8 cellular contexts compared by ENCODE assay signal in genomic region chr1:246565751-246566127, GRCh38. TPM values are rescaled to one million over a fixed set of nuclear protein-coding genes. Genes with fewer than 3 reads are reported as not detected.
A peak's percentile ranks its signal among the peaks of the same experiment; 100 is the strongest.
DNase-seq lines count a peak whose midpoint lies in the region; ATAC-seq and TF ChIP-seq lines count a peak whose summit lies in the region.

No MANE protein-coding gene starts in this region.

- TF ChIP-seq CTCF in esophagus squamous epithelium (IDR thresholded peaks at IDR 0.05) (no peak), ovary (IDR thresholded peaks at IDR 0.05) (no peak)

- WGBS in esophagus squamous epithelium, 2 donors, result 2% methylated on average over 8 to 9 of the region's 25 CpGs
- 1% methylated on average over 25 of the region's 25 CpGs for WGBS in ovary, 3 donors

- intact Hi-C loops in esophagus squamous epithelium (cut with DNase I), result loop anchor here (10.0 kb wide), 1 partner anchor 119 kb away; no protein-coding TSS in a partner anchor
- intact Hi-C loops in ovary (cut with DNase I), result loop anchor here in 3 of 4 donors (5.0 to 10.0 kb wide), 3 partner anchors 129 to 1731 kb away; partner anchors contain the start of gene COX20 (in 1 of the 3)

- H3K27ac ChIP-seq in esophagus squamous epithelium, result peak overlapping the region; percentile 92 to 99 (median 99)
- H3K27ac ChIP-seq in ovary, result peak overlapping the region; percentile 50 to 60

- peak; percentile 24 for DNase-seq in AG08395 (ENCODE audit: low spot score)
- DNase-seq in RKO (ENCODE audit: low spot score), result peak; percentile 71
- no peak for DNase-seq in esophagus squamous epithelium (lab: John Stamatoyannopoulos, UW)
- DNase-seq in ovary, result no peak
- no peak for DNase-seq in EL
- no peak for DNase-seq in activated effector memory CD4-positive, alpha-beta T cell treated with anti-CD3 and anti-CD28 coated beads, Interleukin-2, amount 50 U/mL, for 16 hours
- DNase-seq in T-helper 9 cell, result no peak

- TF ChIP-seq EP300 in ovary (IDR thresholded peaks at IDR 0.05), result no peak

- H3K27me3 ChIP-seq in esophagus squamous epithelium, result no peaks in the 10 kb centered on the region
- no peaks in the 10 kb centered on the region for H3K27me3 ChIP-seq in ovary

- H3K36me3 ChIP-seq in esophagus squamous epithelium, result peaks cover 0 to 29% (median 0%) of the 10 kb centered on the region in 3 donors
- H3K36me3 ChIP-seq in ovary, result no peaks in the 10 kb centered on the region

- H3K4me1 ChIP-seq in esophagus squamous epithelium (peaks cover 9 to 59% (median 22%) of the 10 kb centered on the region in 3 donors), ovary (ENCODE audit: insufficient read depth) (peaks cover 7% of the 10 kb centered on the region)

- H3K9me3 ChIP-seq in esophagus squamous epithelium (no peaks in the 10 kb centered on the region), ovary (no peaks in the 10 kb centered on the region)

- peak overlapping the region; percentile 84 to 100 (median 98) for H3K4me3 ChIP-seq in esophagus squamous epithelium
- peak overlapping the region; percentile 63 for H3K4me3 ChIP-seq in ovary

- TF ChIP-seq POLR2A in esophagus squamous epithelium (IDR thresholded peaks at IDR 0.05) (no peak), ovary (IDR thresholded peaks at IDR 0.05) (no peak)

- ATAC-seq in GM21515 (IDR thresholded peaks at IDR 0.05; ENCODE audit: unreplicated experiment), result peak; percentile 1

RNA-seq across cellular contexts. Expression of gene TFB2M, which starts 0.3 kb away (rescaled TPM):
- total RNA-seq in esophagus squamous epithelium (10 to 100 TPM in 3 of 4 donors, 1 to 10 TPM in 1; 6.2 to 17.7 (median 12.4) TPM), ovary (1 to 10 TPM; 7.1 to 9.8 (median 9.0) TPM)
- polyA plus RNA-seq in ovary, result 1 to 10 TPM; 7.6 to 9.4 TPM

RNA-seq across cellular contexts. Expression of gene CNST, which starts 0.5 kb away (rescaled TPM):
- total RNA-seq in esophagus squamous epithelium (10 to 100 TPM in 2 of 4 donors, 1 to 10 TPM in 2; 7.5 to 31.5 (median 12.4) TPM), ovary (10 to 100 TPM; 16.0 to 31.2 (median 23.5) TPM)
- polyA plus RNA-seq in ovary, result 10 to 100 TPM in 1 of 2 donors, 1 to 10 TPM in 1; 8.7 to 17.3 TPM

RNA-seq across cellular contexts. Expression of gene SMYD3, which starts 58.7 kb away (rescaled TPM):
- total RNA-seq in esophagus squamous epithelium (10 to 100 TPM in 2 of 4 donors, 1 to 10 TPM in 2; 8.4 to 15.8 (median 11.5) TPM), ovary (10 to 100 TPM; 10.8 to 19.2 (median 13.7) TPM)
- polyA plus RNA-seq in ovary, result 10 to 100 TPM; 13.1 to 24.0 TPM

Comparison
In these comparisons a context has a peak if more than half of its experiments do, and no peak if none do; other contexts are left out.
1. DNase-seq: peak in AG08395 (single experiment) and RKO (single experiment); none in esophagus squamous epithelium (single experiment), ovary (0 of 5), EL (single experiment), activated effector memory CD4-positive, alpha-beta T cell treated with anti-CD3 and anti-CD28 coated beads, Interleukin-2, amount 50 U/mL, for 16 hours (single experiment) and T-helper 9 cell (single experiment).